Comparison of ENCODE assay signal across 21 cellular contexts in genomic region chr6:153043719-153044118, GRCh38. TPM values are rescaled to one million over a fixed set of nuclear protein-coding genes. Genes with fewer than 3 reads are reported as not detected.
DNase-seq lines count a peak whose midpoint lies in the region; ATAC-seq and TF ChIP-seq lines count a peak whose summit lies in the region.
"Had no signal": no experiment of that assay in that cellular context is flagged by ENCODE, and none has a peak within 500 bp of the region (broad histone marks: within the 10 kb centered on the region; RNA-seq: fewer than 3 reads in every experiment).

No MANE protein-coding gene starts in this region.

- ATAC-seq in HG03095 (IDR thresholded peaks at IDR 0.05; ENCODE audit: unreplicated experiment) (no peak), gastroesophageal sphincter (no peak), HG02759 (IDR thresholded peaks at IDR 0.05; ENCODE audit: unreplicated experiment) (no peak)
- ATAC-seq: activated CD8-positive, alpha-beta T cell treated with anti-CD3 and anti-CD28 coated beads, Interleukin-2, amount 10 ng/mL, durations not matched to agents 7 days and 5 days; effector memory CD8-positive, alpha-beta T cell; K562; naive thymus-derived CD8-positive, alpha-beta T cell; stimulated activated naive CD8-positive, alpha-beta T cell treated with anti-CD3 and anti-CD28 coated beads, Interleukin-15, amount 100 ng/mL, for 72 hours; upper lobe of right lung had no signal

- no peaks in the 10 kb centered on the region for H3K36me3 ChIP-seq in gastroesophageal sphincter
- H3K36me3 ChIP-seq: upper lobe of right lung had no signal

- H3K27me3 ChIP-seq in gastroesophageal sphincter = no peaks in the 10 kb centered on the region
- H3K27me3 ChIP-seq: upper lobe of right lung had no signal

- H3K4me3 ChIP-seq in gastroesophageal sphincter = no peak overlapping the region
- H3K4me3 ChIP-seq: K562, SK-N-MC, upper lobe of right lung had no signal

- TF ChIP-seq EP300 in gastroesophageal sphincter (IDR thresholded peaks at IDR 0.05) = no peak

- 76 to 100% methylated on average over 1 to 3 of the region's 3 CpGs for WGBS in gastroesophageal sphincter (ENCODE audit: low coverage in 1 of 2), 2 donors

- no peaks in the 10 kb centered on the region for H3K4me1 ChIP-seq in gastroesophageal sphincter
- H3K4me1 ChIP-seq: upper lobe of right lung had no signal

- H3K27ac ChIP-seq in gastroesophageal sphincter = no peak overlapping the region
- H3K27ac ChIP-seq: SK-N-MC, upper lobe of right lung had no signal

- H3K9me3 ChIP-seq in gastroesophageal sphincter = no peaks in the 10 kb centered on the region
- H3K9me3 ChIP-seq: upper lobe of right lung had no signal

- no peak for TF ChIP-seq POLR2A in gastroesophageal sphincter (IDR thresholded peaks at IDR 0.05)

- TF ChIP-seq CTCF in gastroesophageal sphincter (IDR thresholded peaks at IDR 0.05) = no peak

- DNase-seq in NCI-H1105 treated with DMSO at 0.1 percent for 48 hours (lab: John Stamatoyannopoulos, UW) (peak; percentile 94), NCI-H2171 treated with DMSO at 0.1 percent for 48 hours (lab: John Stamatoyannopoulos, UW) (peak; percentile 64), SHP77 treated with DMSO at 0.1 percent for 48 hours (lab: John Stamatoyannopoulos, UW) (peak; percentile 22), myocyte (ENCODE audit: low read depth) (peak; percentile 47), NCI-H1436 (lab: John Stamatoyannopoulos, UW) (no peak)
- DNase-seq: activated CD8-positive, alpha-beta T cell treated with anti-CD3 and anti-CD28 coated beads, Interleukin-2, amount 10 ng/mL, durations not matched to agents 7 days and 5 days; activated naive CD4-positive, alpha-beta T cell treated with anti-CD3 and anti-CD28 coated beads, Interleukin-2, amount 50 U/mL, for 16 hours; activated T-cell treated with anti-CD3 and anti-CD28 coated beads, Interleukin-2, amount 50 U/mL, for 48 hours; CD8-positive, alpha-beta memory T cell; effector memory CD8-positive, alpha-beta T cell; naive thymus-derived CD8-positive, alpha-beta T cell; NCI-H526 treated with DMSO at 0.1 percent for 48 hours; posterior cingulate gyrus; stimulated activated CD4-positive, alpha-beta T cell treated with anti-CD3 and anti-CD28 coated beads, Interleukin-2, amount 100 ng/mL, for 48 hours; stimulated activated naive CD8-positive, alpha-beta T cell treated with anti-CD3 and anti-CD28 coated beads, Interleukin-15, amount 100 ng/mL, for 72 hours; upper lobe of right lung had no signal

RNA-seq across cellular contexts. Expression of gene MTRF1L, which starts 41.2 kb away (rescaled TPM):
- total RNA-seq in myocyte (19.0 and 21.9 TPM in 2 replicates), gastroesophageal sphincter (10 to 100 TPM; 18.7 to 33.2 (median 24.8) TPM)
- polyA plus RNA-seq in myocyte (2012) = 12.3 TPM
